ENCODE assay signal across 9 cellular contexts in genomic region chr12:58356794-58357193, GRCh38.
"Had no signal": no experiment of that assay in that cellular context is flagged by ENCODE, and none has a peak within 500 bp of the region (broad histone marks: within the 10 kb centered on the region; RNA-seq: fewer than 3 reads in every experiment).

No MANE protein-coding gene starts in this region.

- H3K4me3 ChIP-seq: GM23248, HAP-1 had no signal

- H2AFZ ChIP-seq: GM23248 had no signal

- H3K9me3 ChIP-seq: HAP-1 had no signal

- H3K9me3 Mint-ChIP-seq: HFFc6 had no signal

- H3K36me3 ChIP-seq: HAP-1 had no signal

- H3K36me3 Mint-ChIP-seq: IgD-negative memory B cell had no signal

- H3K27ac Mint-ChIP-seq: HFFc6, IgD-negative memory B cell had no signal

- H3K9ac ChIP-seq: GM23248 had no signal

- H3K4me3 Mint-ChIP-seq: HFFc6, IgD-negative memory B cell had no signal

- H3K4me1 Mint-ChIP-seq: IgD-negative memory B cell had no signal

- H3K27ac ChIP-seq: GM23248, HL-60 had no signal

- DNase-seq: GM23248, GOT3, H7, HFFc6, KG1 had no signal

- ATAC-seq: HCT116 had no signal
